In the genomic region with DNA sequence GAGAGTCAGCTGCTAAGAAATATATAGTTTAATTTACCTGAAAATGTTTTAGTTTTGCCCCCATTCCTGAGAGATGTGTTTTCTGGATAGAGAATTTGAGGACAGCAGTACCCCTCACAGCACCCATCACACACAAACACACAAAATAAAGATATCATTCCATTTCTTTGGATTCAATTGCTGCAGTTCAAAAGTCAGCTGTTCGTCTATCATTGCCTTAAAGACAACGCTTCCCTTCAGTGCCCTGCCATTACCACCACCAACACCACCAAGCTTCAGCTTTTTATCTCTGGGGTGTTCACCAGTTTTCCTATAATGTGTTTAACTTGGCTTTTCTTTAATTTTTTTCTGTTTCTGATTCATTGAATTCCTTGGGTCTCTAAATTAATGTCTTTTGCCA, we compare ENCODE assay signal across 34 cellular contexts.
"Had no signal": no experiment of that assay in that cellular context is flagged by ENCODE, and none has a peak within 500 bp of the region (broad histone marks: within the 10 kb centered on the region; RNA-seq: fewer than 3 reads in every experiment).

No MANE protein-coding gene starts in this region.

- H3K4me3 ChIP-seq: MG63 had no signal

- H3K27me3 ChIP-seq: MG63 had no signal

- DNase-seq: Karpas-422, Kasumi-1, MG63, MM.1S, MV-4-11, NCI-H1048, NCI-H1092, NCI-H1092 treated with DMSO at 0.1 percent for 48 hours, NCI-H1105, NCI-H1105 treated with DMSO at 0.1 percent for 48 hours, NCI-H1417, NCI-H1417 treated with DMSO at 0.1 percent for 48 hours, NCI-H1436, NCI-H1436 treated with DMSO at 0.1 percent for 48 hours, NCI-H146, NCI-H1694, NCI-H1694 treated with DMSO at 0.1 percent for 48 hours, NCI-H187, NCI-H187 treated with DMSO at 0.1 percent for 48 hours, NCI-H1930, NCI-H2029, NCI-H2029 treated with DMSO at 0.1 percent for 48 hours, NCI-H2081, NCI-H2081 treated with DMSO at 0.1 percent for 48 hours, NCI-H2107, NCI-H2171, NCI-H2171 treated with DMSO at 0.1 percent for 48 hours, NCI-H2227 treated with DMSO at 0.1 percent for 48 hours, NCI-H226, NCI-H345, NCI-H446, NCI-H446 treated with DMSO at 0.1 percent for 48 hours, NCI-H510A, NCI-H510A treated with DMSO at 0.1 percent for 48 hours had no signal

- H3K9me3 ChIP-seq: MG63 had no signal

- H3K36me3 ChIP-seq: MG63 had no signal
